8 cellular contexts compared by ENCODE assay signal in the genomic region with DNA sequence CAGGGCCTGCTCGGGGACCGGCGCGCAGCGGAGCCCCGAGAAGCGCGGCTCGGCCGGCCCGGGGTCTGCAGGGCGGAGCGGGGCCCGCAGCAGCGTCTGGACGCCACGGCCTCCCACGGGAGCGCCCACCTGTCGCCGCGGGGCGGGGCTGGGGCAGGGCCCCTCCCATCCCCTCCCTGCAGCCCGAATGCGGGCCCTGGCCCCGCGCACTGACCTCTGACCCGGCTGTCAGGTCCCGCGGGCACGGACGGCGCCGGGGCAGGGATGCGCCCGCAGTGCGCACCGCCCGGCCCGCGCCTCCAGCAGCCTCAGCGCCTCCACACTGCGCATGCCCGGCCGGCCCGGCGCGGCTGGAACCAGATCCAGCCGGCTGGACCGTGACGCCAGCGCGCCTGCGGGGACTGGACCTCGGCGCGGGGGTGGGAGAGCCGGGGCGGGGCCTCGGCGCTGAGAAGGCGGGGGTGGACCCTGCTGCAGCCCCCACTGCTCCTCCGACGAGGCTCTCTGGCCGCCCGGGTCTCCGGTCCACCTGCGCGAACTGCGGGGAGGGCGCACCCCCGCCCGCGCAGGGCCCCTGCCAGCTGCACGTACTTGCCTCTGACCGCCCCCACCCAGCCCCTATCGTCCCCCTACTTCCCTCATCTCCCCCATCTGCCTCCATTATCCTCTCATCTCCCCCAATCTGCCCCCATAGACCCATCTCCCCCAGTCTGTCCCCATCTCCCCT. TPM values are rescaled to one million over a fixed set of nuclear protein-coding genes. Genes with fewer than 3 reads are reported as not detected.
A peak's percentile ranks its signal among the peaks of the same experiment; 100 is the strongest.
DNase-seq lines count a peak whose midpoint lies in the region; ATAC-seq and TF ChIP-seq lines count a peak whose summit lies in the region.

No MANE protein-coding gene starts in this region.

- H3K27ac ChIP-seq in mucosa of rectum (ENCODE audit: low read depth in 2 of 2, low read length in 2 of 2) = peak overlapping the region; percentile 90

- no peaks in the 10 kb centered on the region for H3K27me3 ChIP-seq in mucosa of rectum (ENCODE audit: control insufficient read depth in 2 of 2, insufficient read depth in 2 of 2, low read length in 2 of 2)

- TF ChIP-seq CTCF in CD14-positive monocyte (IDR thresholded peaks at IDR 0.05) = no peak

- no peaks in the 10 kb centered on the region for H3K9me3 ChIP-seq in mucosa of rectum (ENCODE audit: control insufficient read depth in 2 of 2, low read length in 2 of 2)

- H3K4me1 ChIP-seq in mucosa of rectum (ENCODE audit: control insufficient read depth in 2 of 2, insufficient read depth in 2 of 2, low read length in 2 of 2) = peaks cover 10 to 23% of the 10 kb centered on the region in 2 donors

- peak; percentile 57 for TF ChIP-seq POLR2A in erythroblast (IDR thresholded peaks at IDR 0.05; ENCODE audit: low read length)

- peak; percentile 49 for ATAC-seq in GM19328 (IDR thresholded peaks at IDR 0.05; ENCODE audit: unreplicated experiment)
- ATAC-seq in HG03460 (IDR thresholded peaks at IDR 0.05; ENCODE audit: unreplicated experiment) = peak; percentile 41

- peak overlapping the region in 6 of 7 donors; percentile 86 to 94 (median 93) for H3K27ac Mint-ChIP-seq in CD14-positive monocyte

- intact Hi-C loops in CD14-positive monocyte (cut with micrococcal nuclease) = loop anchor here in 1 of 2 donors (2.0 kb wide), 1 partner anchor 17 kb away; a partner anchor contains a TSS

- H3K4me3 Mint-ChIP-seq in CD14-positive monocyte = peak overlapping the region; percentile 48 to 83

- H3K4me3 ChIP-seq in mucosa of rectum (ENCODE audit: low read length in 2 of 2) = peak overlapping the region; percentile 67 to 76

- peaks cover under 1 to 6% (median 2%) of the 10 kb centered on the region in 7 donors for H3K9me3 Mint-ChIP-seq in CD14-positive monocyte

- H3K4me1 Mint-ChIP-seq in CD14-positive monocyte = peaks cover 44% of the 10 kb centered on the region

- H3K9ac ChIP-seq in mucosa of rectum (ENCODE audit: low read depth in 1 of 2, low read length in 2 of 2) = peak overlapping the region; percentile 56 to 80

- DNase-seq in CD14-positive monocyte (ENCODE audit: low spot score) = peak; percentile 85
- DNase-seq in NOMO-1 treated with DMSO at 0.1 percent for 48 hours (lab: John Stamatoyannopoulos, UW; ENCODE audit: unreplicated experiment) = peak; percentile 68
- DNase-seq in activated T-cell treated with anti-CD3 and anti-CD28 coated beads for 48 hours (ENCODE audit: low read depth) = peak; percentile 84
- DNase-seq in erythroblast (lab: John Stamatoyannopoulos, UW) = peak; percentile 91 to 95
- peak; percentile 32 to 57 for DNase-seq in stimulated activated CD8-positive, alpha-beta memory T cell treated with anti-CD3 and anti-CD28 coated beads, Interleukin-4, amount 100 ng/mL, for 1 hour (ENCODE audit: low read depth in 2 of 2, low spot score in 1 of 2)

- H3K36me3 ChIP-seq in mucosa of rectum (ENCODE audit: control insufficient read depth in 2 of 2, insufficient read depth in 2 of 2, low read length in 2 of 2) = peaks cover 0 to 3% of the 10 kb centered on the region in 2 donors

- H3K27me3 Mint-ChIP-seq in CD14-positive monocyte (ENCODE audit: low read depth in 3 of 3) = peaks cover 0 to 8% (median 5%) of the 10 kb centered on the region in 3 donors

- H3K36me3 Mint-ChIP-seq in CD14-positive monocyte = peaks cover 13 to 25% of the 10 kb centered on the region in 2 donors

RNA-seq across cellular contexts. Expression of a gene that starts 16.1 kb away (rescaled TPM):
- under 1 TPM; 0.48 TPM for polyA plus RNA-seq in CD14-positive monocyte

RNA-seq across cellular contexts. Expression of a gene that starts 45.2 kb away (rescaled TPM):
- polyA plus RNA-seq in CD14-positive monocyte = not detected

RNA-seq across cellular contexts. Expression of a gene that starts 52.9 kb away (rescaled TPM):
- polyA plus RNA-seq in CD14-positive monocyte = 1 to 10 TPM; 7.4 to 7.6 TPM

RNA-seq across cellular contexts. Expression of a gene that starts 59.7 kb away (rescaled TPM):
- polyA plus RNA-seq in CD14-positive monocyte = 1 to 10 TPM in 1 of 2 donors, under 1 TPM in 1; 0.35 to 4.1 TPM

Comparison
In these comparisons a context has a peak if more than half of its experiments do, and no peak if none do; other contexts are left out.
1. Peak in every context shown above with its lines: DNase-seq, ATAC-seq, H3K4me3 ChIP-seq and H3K27ac ChIP-seq.